1 cellular context compared by ENCODE assay signal in genomic region chr4:38129452-38129830, GRCh38.
TF ChIP-seq lines count a peak whose summit lies in the region.

No MANE protein-coding gene starts in this region.

TF ChIP-seq in GM12878, 131 proteins besides CTCF, POLR2A, EP300 and RAD21 (continued from another document):
- TF ChIP-seq ZBTB33 (IDR thresholded peaks at IDR 0.05) (no peak), CBX5 (IDR thresholded peaks at IDR 0.05; ENCODE audit: low read depth) (no peak), BCL11A (IDR thresholded peaks at IDR 0.05; ENCODE audit: low read depth, low read length) (peak; percentile 4; the same call in 1 of the 2 replicates), SREBF2 (IDR thresholded peaks at IDR 0.05; ENCODE audit: low read length) (no peak), HDAC6 (IDR thresholded peaks at IDR 0.05; ENCODE audit: unreplicated experiment) (no peak), SIN3A (IDR thresholded peaks at IDR 0.05; ENCODE audit: low read depth, low read length) (0 out of 2 replicates have a peak, but pooled peaks have one; percentile 26), POLR2AphosphoS5 (IDR thresholded peaks at IDR 0.05; ENCODE audit: low read length) (0 out of 2 replicates have a peak, but pooled peaks have one; percentile 2), BRCA1 (IDR thresholded peaks at IDR 0.05; ENCODE audit: low read depth, low read length) (no peak), BMI1 (IDR thresholded peaks at IDR 0.05; ENCODE audit: borderline replicate concordance) (no peak), E2F4 (IDR thresholded peaks at IDR 0.05; ENCODE audit: low read depth, low read length) (no peak)
- TF ChIP-seq, protein P1, sequence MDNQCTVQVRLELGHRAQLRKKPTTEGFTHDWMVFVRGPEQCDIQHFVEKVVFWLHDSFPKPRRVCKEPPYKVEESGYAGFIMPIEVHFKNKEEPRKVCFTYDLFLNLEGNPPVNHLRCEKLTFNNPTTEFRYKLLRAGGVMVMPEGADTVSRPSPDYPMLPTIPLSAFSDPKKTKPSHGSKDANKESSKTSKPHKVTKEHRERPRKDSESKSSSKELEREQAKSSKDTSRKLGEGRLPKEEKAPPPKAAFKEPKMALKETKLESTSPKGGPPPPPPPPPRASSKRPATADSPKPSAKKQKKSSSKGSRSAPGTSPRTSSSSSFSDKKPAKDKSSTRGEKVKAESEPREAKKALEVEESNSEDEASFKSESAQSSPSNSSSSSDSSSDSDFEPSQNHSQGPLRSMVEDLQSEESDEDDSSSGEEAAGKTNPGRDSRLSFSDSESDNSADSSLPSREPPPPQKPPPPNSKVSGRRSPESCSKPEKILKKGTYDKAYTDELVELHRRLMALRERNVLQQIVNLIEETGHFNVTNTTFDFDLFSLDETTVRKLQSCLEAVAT (IDR thresholded peaks at IDR 0.05): 0 out of 2 replicates have a peak, but pooled peaks have one; percentile 15
- TF ChIP-seq, protein P2, sequence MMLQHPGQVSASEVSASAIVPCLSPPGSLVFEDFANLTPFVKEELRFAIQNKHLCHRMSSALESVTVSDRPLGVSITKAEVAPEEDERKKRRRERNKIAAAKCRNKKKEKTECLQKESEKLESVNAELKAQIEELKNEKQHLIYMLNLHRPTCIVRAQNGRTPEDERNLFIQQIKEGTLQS (IDR thresholded peaks at IDR 0.05; ENCODE audit: borderline replicate concordance, extremely low read depth, low read depth, low read length): no peak
- TF ChIP-seq, protein P3, sequence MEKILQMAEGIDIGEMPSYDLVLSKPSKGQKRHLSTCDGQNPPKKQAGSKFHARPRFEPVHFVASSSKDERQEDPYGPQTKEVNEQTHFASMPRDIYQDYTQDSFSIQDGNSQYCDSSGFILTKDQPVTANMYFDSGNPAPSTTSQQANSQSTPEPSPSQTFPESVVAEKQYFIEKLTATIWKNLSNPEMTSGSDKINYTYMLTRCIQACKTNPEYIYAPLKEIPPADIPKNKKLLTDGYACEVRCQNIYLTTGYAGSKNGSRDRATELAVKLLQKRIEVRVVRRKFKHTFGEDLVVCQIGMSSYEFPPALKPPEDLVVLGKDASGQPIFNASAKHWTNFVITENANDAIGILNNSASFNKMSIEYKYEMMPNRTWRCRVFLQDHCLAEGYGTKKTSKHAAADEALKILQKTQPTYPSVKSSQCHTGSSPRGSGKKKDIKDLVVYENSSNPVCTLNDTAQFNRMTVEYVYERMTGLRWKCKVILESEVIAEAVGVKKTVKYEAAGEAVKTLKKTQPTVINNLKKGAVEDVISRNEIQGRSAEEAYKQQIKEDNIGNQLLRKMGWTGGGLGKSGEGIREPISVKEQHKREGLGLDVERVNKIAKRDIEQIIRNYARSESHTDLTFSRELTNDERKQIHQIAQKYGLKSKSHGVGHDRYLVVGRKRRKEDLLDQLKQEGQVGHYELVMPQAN (conservative IDR thresholded peaks at IDR 0.05): no peak
- TF ChIP-seq, protein P4, sequence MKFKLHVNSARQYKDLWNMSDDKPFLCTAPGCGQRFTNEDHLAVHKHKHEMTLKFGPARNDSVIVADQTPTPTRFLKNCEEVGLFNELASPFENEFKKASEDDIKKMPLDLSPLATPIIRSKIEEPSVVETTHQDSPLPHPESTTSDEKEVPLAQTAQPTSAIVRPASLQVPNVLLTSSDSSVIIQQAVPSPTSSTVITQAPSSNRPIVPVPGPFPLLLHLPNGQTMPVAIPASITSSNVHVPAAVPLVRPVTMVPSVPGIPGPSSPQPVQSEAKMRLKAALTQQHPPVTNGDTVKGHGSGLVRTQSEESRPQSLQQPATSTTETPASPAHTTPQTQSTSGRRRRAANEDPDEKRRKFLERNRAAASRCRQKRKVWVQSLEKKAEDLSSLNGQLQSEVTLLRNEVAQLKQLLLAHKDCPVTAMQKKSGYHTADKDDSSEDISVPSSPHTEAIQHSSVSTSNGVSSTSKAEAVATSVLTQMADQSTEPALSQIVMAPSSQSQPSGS (IDR thresholded peaks at IDR 0.05; ENCODE audit: low read length): no peak
